Comparison of ENCODE assay signal across 19 cellular contexts in the genomic region with DNA sequence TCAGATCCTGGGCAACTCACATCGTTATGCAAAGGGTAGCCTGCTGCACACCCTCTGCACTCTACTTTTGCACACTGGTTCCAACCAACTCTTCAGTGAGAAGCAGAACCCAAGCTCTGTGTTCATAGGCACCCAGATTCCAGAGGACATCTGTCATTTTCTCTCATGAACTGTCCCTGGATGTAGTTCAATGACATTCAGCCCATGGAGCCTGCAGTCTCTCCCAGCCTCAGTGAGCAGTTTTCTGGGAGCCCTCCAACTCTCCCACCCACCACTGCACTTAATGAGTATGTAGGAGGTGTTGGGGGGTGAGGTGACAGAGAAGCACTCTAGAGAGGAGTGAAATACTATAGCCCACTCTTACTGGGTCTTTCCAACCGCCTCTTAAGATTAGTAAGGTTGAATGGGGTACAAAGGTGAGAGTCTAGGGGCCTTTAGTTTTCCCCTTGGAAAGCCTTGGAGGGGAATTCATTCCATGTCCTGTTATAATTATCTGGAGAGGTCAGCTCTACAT. TPM values are rescaled to one million over a fixed set of nuclear protein-coding genes. Genes with fewer than 3 reads are reported as not detected.
A peak's percentile ranks its signal among the peaks of the same experiment; 100 is the strongest.
DNase-seq lines count a peak whose midpoint lies in the region; ATAC-seq and TF ChIP-seq lines count a peak whose summit lies in the region.
"Had no signal": no experiment of that assay in that cellular context is flagged by ENCODE, and none has a peak within 500 bp of the region (broad histone marks: within the 10 kb centered on the region; RNA-seq: fewer than 3 reads in every experiment).

No MANE protein-coding gene starts in this region.

- no peaks in the 10 kb centered on the region for H3K27me3 Mint-ChIP-seq in HFFc6 (ENCODE audit: insufficient read depth)
- peaks cover 6% of the 10 kb centered on the region for H3K27me3 Mint-ChIP-seq in nephron (ENCODE audit: low read depth)
- H3K27me3 Mint-ChIP-seq: CD4-positive, CD25-positive, alpha-beta regulatory T cell had no signal

- WGBS in psoas muscle, 3 donors: 90 to 96% (median 94%) methylated on average over 2 of the region's 2 CpGs

- H3K4me1 ChIP-seq in A673 (ENCODE audit: insufficient read depth, low read length, poor library complexity, severe bottlenecking) (peaks cover 22% of the 10 kb centered on the region), psoas muscle (no peaks in the 10 kb centered on the region)

- peaks cover 11% of the 10 kb centered on the region for H3K36me3 Mint-ChIP-seq in HFFc6 (ENCODE audit: low read depth)
- H3K36me3 Mint-ChIP-seq in nephron (ENCODE audit: low read depth): no peaks in the 10 kb centered on the region

- H3K27me3 ChIP-seq in A673 (replicated peaks; ENCODE audit: insufficient read depth, low read depth, low read length, poor library complexity) (no peaks in the 10 kb centered on the region), psoas muscle (ENCODE audit: insufficient read depth in 3 of 3, low read length in 2 of 3) (no peaks in the 10 kb centered on the region)
- H3K27me3 ChIP-seq: BE2C, MG63 had no signal

- H3K4me3 Mint-ChIP-seq in HFFc6 (no peak overlapping the region), nephron (no peak overlapping the region)
- H3K4me3 Mint-ChIP-seq: CD4-positive, CD25-positive, alpha-beta regulatory T cell had no signal

- H3K27ac ChIP-seq in A673 (ENCODE audit: low read depth, low read length, poor library complexity, severe bottlenecking): peak overlapping the region; percentile 57
- no peak overlapping the region for H3K27ac ChIP-seq in psoas muscle
- H3K27ac ChIP-seq: A549 had no signal

- H3K9me3 Mint-ChIP-seq in HFFc6 (no peaks in the 10 kb centered on the region), nephron (no peaks in the 10 kb centered on the region)
- H3K9me3 Mint-ChIP-seq: CD4-positive, CD25-positive, alpha-beta regulatory T cell had no signal

- DNase-seq in A673 (ENCODE audit: low spot score): no peak
- DNase-seq in HFFc6: no peak
- no peak for DNase-seq in left cardiac atrium
- DNase-seq in HEK293T (ENCODE audit: extremely low spot score): no peak
- no peak for DNase-seq in psoas muscle
- DNase-seq in stimulated activated naive CD4-positive, alpha-beta T cell treated with Interleukin-2 at 50 U/mL for 16 hours (lab: John Stamatoyannopoulos, UW): no peak
- DNase-seq: BE2C; CD4-positive, CD25-positive, alpha-beta regulatory T cell; GF-D8; NCI-H1048; NCI-H1436; NCI-H187 treated with DMSO at 0.1 percent for 48 hours; NCI-H345 had no signal

- no peaks in the 10 kb centered on the region for H3K9me3 ChIP-seq in A673 (ENCODE audit: low read depth, low read length, poor library complexity, severe bottlenecking)
- H3K9me3 ChIP-seq in psoas muscle: no peaks in the 10 kb centered on the region
- H3K9me3 ChIP-seq: A549, BE2C, MG63 had no signal

- no peak for TF ChIP-seq CTCF in A673 (conservative IDR thresholded peaks at IDR 0.05; ENCODE audit: low read depth, low read length)
- no peak for TF ChIP-seq CTCF in HFFc6 (IDR thresholded peaks at IDR 0.05)
- TF ChIP-seq CTCF in nephron (IDR thresholded peaks at IDR 0.05; ENCODE audit: unreplicated experiment in 3 of 3): no peak
- no peak for TF ChIP-seq CTCF in psoas muscle (IDR thresholded peaks at IDR 0.05)

- CTCF ChIA-PET in A673 (lab: Charles Lee): no interaction called here
- CTCF ChIA-PET in HEK293T (lab: Yijun Ruan, JAX): interaction anchor here (0.9 kb wide), 1 partner anchor 27 kb away, joined by 4 read pairs; no protein-coding TSS in a partner anchor

- intact Hi-C loops in A673 (cut with micrococcal nuclease; ENCODE audit: unreplicated experiment): no loop called here
- intact Hi-C loops in left cardiac atrium (cut with DNase I): no loop called here
- intact Hi-C loops in psoas muscle (cut with DNase I): no loop called here

- peak overlapping the region; percentile 62 for H3K27ac Mint-ChIP-seq in HFFc6
- peak overlapping the region; percentile 70 to 88 (median 79) for H3K27ac Mint-ChIP-seq in nephron

- H3K4me3 ChIP-seq in A673 (ENCODE audit: low read depth, low read length, poor library complexity, severe bottlenecking): no peak overlapping the region
- no peak overlapping the region for H3K4me3 ChIP-seq in psoas muscle
- H3K4me3 ChIP-seq: A549, K562, MG63 had no signal

- no TSS peak for BruUV-seq in A673 (replicated peaks; lab: Mats Ljungman, UMichigan)

- POLR2A ChIA-PET in A673 (lab: Charles Lee; ENCODE audit: low non-redundant PET): no interaction called here
- POLR2A ChIA-PET in HEK293T (lab: Yijun Ruan, JAX): no interaction called here

- H3K36me3 ChIP-seq in A673 (ENCODE audit: insufficient read depth, low read length, poor library complexity, severe bottlenecking): no peaks in the 10 kb centered on the region
- H3K36me3 ChIP-seq in psoas muscle (ENCODE audit: insufficient read depth in 1 of 2, low read depth in 1 of 2): no peaks in the 10 kb centered on the region
- H3K36me3 ChIP-seq: BE2C, MG63 had no signal

- peaks cover 38% of the 10 kb centered on the region for H3K4me1 Mint-ChIP-seq in HFFc6 (ENCODE audit: low read depth)
- peaks cover 32% of the 10 kb centered on the region for H3K4me1 Mint-ChIP-seq in nephron
- H3K4me1 Mint-ChIP-seq: CD4-positive, CD25-positive, alpha-beta regulatory T cell had no signal

- peak; percentile 24 to 49 for ATAC-seq in left cardiac atrium
- no peak for ATAC-seq in psoas muscle
- ATAC-seq: A549, K562 had no signal

TF ChIP-seq in HEK293T, 16 proteins besides CTCF, POLR2A, EP300 and RAD21:
- TF ChIP-seq L3MBTL2 (conservative IDR thresholded peaks at IDR 0.05): no peak
- no peak for TF ChIP-seq HDGF (IDR thresholded peaks at IDR 0.05; ENCODE audit: borderline replicate concordance)
- TF ChIP-seq LEF1 (IDR thresholded peaks at IDR 0.05; ENCODE audit: borderline replicate concordance): no peak
- no peak for TF ChIP-seq ARNT (IDR thresholded peaks at IDR 0.05)
- no peak for TF ChIP-seq ELF4 (IDR thresholded peaks at IDR 0.05)
- no peak for TF ChIP-seq FOXK2 (IDR thresholded peaks at IDR 0.05)
- no peak for TF ChIP-seq SP1 (IDR thresholded peaks at IDR 0.05)
- TF ChIP-seq CTBP1 (IDR thresholded peaks at IDR 0.05; ENCODE audit: borderline replicate concordance): no peak
- no peak for TF ChIP-seq FOXM1 (IDR thresholded peaks at IDR 0.05; ENCODE audit: borderline replicate concordance)
TF ChIP-seq in HEK293T: peak in this region for 0.

RNA-seq across cellular contexts. Expression of a gene that starts 58.1 kb away (rescaled TPM):
- total RNA-seq in A673 (2021) (not detected in 2 replicates), left cardiac atrium (not detected), psoas muscle (not detected)
- total RNA-seq in HFFc6 (2021; fragmentation: NEBNext Ultra II Directional; extraction: Animal tissue kit (Norgen Biotek cat#: 25700)): not detected
- polyA plus RNA-seq in psoas muscle: not detected
- total RNA-seq: CD4-positive, CD25-positive, alpha-beta regulatory T cell; H1; K562; LHCN-M2 had no signal
- polyA plus RNA-seq: A549; CD4-positive, CD25-positive, alpha-beta regulatory T cell; H1; K562 had no signal

Comparison
In these comparisons a context has a peak if more than half of its experiments do, and no peak if none do; other contexts are left out.
1. ATAC-seq: peak in left cardiac atrium (2 of 2); none in psoas muscle (0 of 4).